Comparison of ENCODE assay signal across 8 cellular contexts in the genomic region with DNA sequence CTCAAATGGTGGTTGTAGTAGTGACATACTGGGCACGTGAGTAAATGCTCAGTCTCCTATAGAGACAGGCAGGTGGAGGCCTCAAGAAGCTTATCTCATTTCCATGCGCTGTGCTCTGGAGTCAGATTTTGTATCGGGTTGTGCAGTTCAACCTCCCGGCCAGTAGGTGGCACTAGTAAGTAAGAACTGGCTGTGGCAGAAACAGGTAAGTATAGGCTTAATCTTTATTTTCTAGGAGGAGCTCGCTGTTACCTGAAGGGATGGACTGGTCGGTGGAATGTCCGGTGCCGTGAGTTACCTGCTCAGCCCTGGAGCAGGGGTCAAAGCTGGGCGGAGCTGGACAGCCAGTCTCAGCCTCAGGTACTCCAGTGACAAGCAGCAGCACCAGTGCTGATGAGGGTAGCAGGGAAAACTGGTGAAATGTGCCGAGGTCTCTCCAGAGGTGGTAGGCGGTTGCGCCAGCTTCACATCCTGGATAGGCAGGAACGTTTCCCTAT.
DNase-seq lines count a peak whose midpoint lies in the region; ATAC-seq, FAIRE-seq and TF ChIP-seq lines count a peak whose summit lies in the region.

No MANE protein-coding gene starts in this region.

- H3K27me3 Mint-ChIP-seq in natural killer cell (ENCODE audit: low read depth in 2 of 2), result no peaks in the 10 kb centered on the region

- no peak overlapping the region for H3K4me3 Mint-ChIP-seq in natural killer cell

- in situ Hi-C loops in ACHN (cut with HindIII; ENCODE audit: low pct_ligation_motif_present, low pct_unique_long_range_greater_than_20kb, low sequenced_read_pairs), result no loop called here

- peak; percentile 87 for FAIRE-seq in GM18507 (lab: Jason Lieb, UNC)

- ATAC-seq in HG02885 (IDR thresholded peaks at IDR 0.05; ENCODE audit: poor library complexity, unreplicated experiment), result peak; percentile 90
- peak; percentile 50 to 66 (median 54) for ATAC-seq in natural killer cell

- DNase-seq in ACHN, result peak; percentile 47
- DNase-seq in GM18507 (ENCODE audit: extremely low spot score, insufficient read length, low read depth), result peak; percentile 9
- DNase-seq in NCI-H146 (lab: John Stamatoyannopoulos, UW), result peak; percentile 32
- DNase-seq in activated CD4-positive, alpha-beta T cell treated with anti-CD3 and anti-CD28 coated beads for 48 hours, result peak; percentile 55
- peak; percentile 44 for DNase-seq in epithelial cell of esophagus (ENCODE audit: low read depth)
- no peak for DNase-seq in natural killer cell
- no peak for DNase-seq in NCI-H446 (lab: John Stamatoyannopoulos, UW)

- no peaks in the 10 kb centered on the region for H3K4me1 Mint-ChIP-seq in natural killer cell

- H3K4me3 ChIP-seq in epithelial cell of esophagus (ENCODE audit: low read length), result peak overlapping the region; percentile 58

- peaks cover 6 to 8% of the 10 kb centered on the region in 2 donors for H3K9me3 Mint-ChIP-seq in natural killer cell

- H3K27ac Mint-ChIP-seq in natural killer cell, result no peak overlapping the region

- intact Hi-C loops in natural killer cell (cut with micrococcal nuclease), result no loop called here

- H3K36me3 Mint-ChIP-seq in natural killer cell, result no peaks in the 10 kb centered on the region

- peak; percentile 74 for TF ChIP-seq CTCF in epithelial cell of esophagus (IDR thresholded peaks at IDR 0.05; ENCODE audit: insufficient read depth, low read depth, low read length, missing control alignments)
- peak; percentile 47 for TF ChIP-seq CTCF in natural killer cell (IDR thresholded peaks at IDR 0.05)

Comparison
In these comparisons a context has a peak if more than half of its experiments do, and no peak if none do; other contexts are left out.
1. DNase-seq: peak in ACHN (single experiment), GM18507 (single experiment), NCI-H146 (single experiment), activated CD4-positive, alpha-beta T cell treated with anti-CD3 and anti-CD28 coated beads for 48 hours (single experiment) and epithelial cell of esophagus (single experiment); none in natural killer cell (single experiment) and NCI-H446 (0 of 2).